In genomic region chr17:68452724-68453290, GRCh38 we compare ENCODE assay signal across 3 cellular contexts.
TF ChIP-seq lines count a peak whose summit lies in the region.

No MANE protein-coding gene starts in this region.

TF ChIP-seq in liver, 16 proteins besides CTCF, POLR2A, EP300 and RAD21:
- TF ChIP-seq SP1 (IDR thresholded peaks at IDR 0.05): no peak
- peak; percentile 18 for TF ChIP-seq NR2F2 (IDR thresholded peaks at IDR 0.05)

TF ChIP-seq in HepG2, 621 proteins besides CTCF, POLR2A, EP300 and RAD21:
- no peak for TF ChIP-seq ZNF850 (CRISPR knock-in tag; conservative IDR thresholded peaks at IDR 0.05)
- no peak for TF ChIP-seq SMYD3 (CRISPR knock-in tag; IDR thresholded peaks at IDR 0.05)
- TF ChIP-seq EHMT2 (IDR thresholded peaks at IDR 0.05; ENCODE audit: borderline replicate concordance, low read depth, low read length): no peak
- no peak for TF ChIP-seq ZSCAN29 (CRISPR knock-in tag; conservative IDR thresholded peaks at IDR 0.05)
- no peak for TF ChIP-seq ZNF605 (CRISPR knock-in tag; IDR thresholded peaks at IDR 0.05)
- TF ChIP-seq PRMT3 (CRISPR knock-in tag; IDR thresholded peaks at IDR 0.05; ENCODE audit: borderline replicate concordance, low read depth): no peak
- no peak for TF ChIP-seq ZNF577 (CRISPR knock-in tag; IDR thresholded peaks at IDR 0.05; ENCODE audit: borderline replicate concordance, low read depth)
- no peak for TF ChIP-seq TEAD3 (CRISPR knock-in tag; optimal IDR thresholded peaks at IDR 0.05; ENCODE audit: borderline replicate concordance)
- TF ChIP-seq ZNF616 (CRISPR knock-in tag; IDR thresholded peaks at IDR 0.05; ENCODE audit: low read depth): no peak
- TF ChIP-seq ZNF800 (CRISPR knock-in tag; IDR thresholded peaks at IDR 0.05): no peak
- no peak for TF ChIP-seq THYN1 (CRISPR knock-in tag; IDR thresholded peaks at IDR 0.05; ENCODE audit: borderline replicate concordance, low read depth)
- TF ChIP-seq RFXAP (CRISPR knock-in tag; IDR thresholded peaks at IDR 0.05; ENCODE audit: borderline replicate concordance): no peak
- TF ChIP-seq SMAD3 (CRISPR knock-in tag; IDR thresholded peaks at IDR 0.05): no peak
- no peak for TF ChIP-seq ZFP36L1 (CRISPR knock-in tag; IDR thresholded peaks at IDR 0.05)
- TF ChIP-seq HNRNPLL (IDR thresholded peaks at IDR 0.05; ENCODE audit: low read depth, low read length, poor library complexity, severe bottlenecking): no peak
TF ChIP-seq in HepG2: peak in this region for 0.

TF ChIP-seq in neural cell, 6 proteins besides CTCF, POLR2A, EP300 and RAD21:
- TF ChIP-seq EZH2 (IDR thresholded peaks at IDR 0.05; ENCODE audit: borderline replicate concordance, insufficient read depth, low read length, poor library complexity, severe bottlenecking) (no peak), REST (IDR thresholded peaks at IDR 0.05; ENCODE audit: borderline replicate concordance) (no peak), TAF1 (IDR thresholded peaks at IDR 0.05; ENCODE audit: low read depth) (no peak), POLR2AphosphoS5 (IDR thresholded peaks at IDR 0.05) (peak; percentile 11), MXI1 (conservative IDR thresholded peaks at IDR 0.05; ENCODE audit: poor library complexity, severe bottlenecking) (no peak), SMC3 (conservative IDR thresholded peaks at IDR 0.05; ENCODE audit: poor library complexity) (no peak)
